19 cellular contexts compared by ENCODE assay signal in genomic region chr1:144536677-144537076, GRCh38. TPM values are rescaled to one million over a fixed set of nuclear protein-coding genes. Genes with fewer than 3 reads are reported as not detected.
"Had no signal": no experiment of that assay in that cellular context is flagged by ENCODE, and none has a peak within 500 bp of the region (broad histone marks: within the 10 kb centered on the region; RNA-seq: fewer than 3 reads in every experiment).

No MANE protein-coding gene starts in this region.

RNA-seq across cellular contexts. Expression of gene PPIAL4F, which starts 56.0 kb away (rescaled TPM):
- total RNA-seq: colonic mucosa, dermis microvascular lymphatic vessel endothelial cell, endodermal cell, esophagus mucosa, esophagus squamous epithelium, gastrocnemius medialis, glomerular endothelial cell, heart right ventricle, kidney epithelial cell, left cardiac atrium, left lung, left ventricle myocardium superior, lower leg skin, lower lobe of right lung, lung microvascular endothelial cell, mesenteric fat pad, mesothelial cell of epicardium, mucosa of descending colon, myocyte had no signal
